8 cellular contexts compared by ENCODE assay signal in the genomic region with DNA sequence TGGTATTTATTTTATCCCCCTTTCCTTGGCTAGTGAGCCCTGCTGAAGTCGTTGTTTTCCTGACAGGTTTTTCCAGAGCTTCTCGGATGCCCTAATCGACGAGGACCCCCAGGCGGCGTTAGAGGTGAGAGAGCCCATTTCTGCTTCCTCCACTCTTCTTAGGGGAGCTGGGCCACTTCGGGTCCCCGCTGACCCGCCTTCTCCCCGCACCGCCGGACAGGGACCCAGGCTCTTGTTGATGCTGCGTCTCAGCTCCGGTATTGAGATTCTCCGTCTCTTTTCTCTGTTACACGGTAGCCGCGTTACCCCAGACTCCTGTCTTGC. TPM values are rescaled to one million over a fixed set of nuclear protein-coding genes. Genes with fewer than 3 reads are reported as not detected.
A peak's percentile ranks its signal among the peaks of the same experiment; 100 is the strongest.
DNase-seq lines count a peak whose midpoint lies in the region; ATAC-seq and TF ChIP-seq lines count a peak whose summit lies in the region.

No MANE protein-coding gene starts in this region.

- no peak for TF ChIP-seq POLR2A in stomach (IDR thresholded peaks at IDR 0.05)

- peaks cover 0 to 20% (median 18%) of the 10 kb centered on the region in 4 donors for H3K36me3 ChIP-seq in stomach

- H3K9me3 Mint-ChIP-seq in activated naive CD8-positive, alpha-beta T cell treated with anti-CD3 and anti-CD28 coated beads, Interleukin-2, amount 50 U/mL, for 24 hours: no peaks in the 10 kb centered on the region
- no peaks in the 10 kb centered on the region for H3K9me3 Mint-ChIP-seq in activated T-helper 2 cell treated with anti-CD3 and anti-CD28 coated beads, Interferon-gamma antibody, Interleukin-2, Interleukin-4, amounts not matched to agents 10 μg/mL and 5 μg/mL and 100 μg/mL, durations not matched to agents 14 hours and 24 hours and 36 hours

- intact Hi-C loops in stomach (cut with DNase I; ENCODE audit: low total_unique reads): no loop called here
- intact Hi-C loops in activated T-helper 2 cell treated with anti-CD3 and anti-CD28 coated beads, Interferon-gamma antibody, Interleukin-2, Interleukin-4, amounts not matched to agents 10 μg/mL and 5 μg/mL and 100 μg/mL, durations not matched to agents 14 hours and 24 hours and 36 hours (cut with micrococcal nuclease): loop anchor here (1.0 to 5.0 kb wide), 5 partner anchors 36 to 1201 kb away; a partner anchor contains a TSS

- ATAC-seq in GM19035 (IDR thresholded peaks at IDR 0.05; ENCODE audit: unreplicated experiment) (peak; percentile 42), HG03103 (IDR thresholded peaks at IDR 0.05; ENCODE audit: low read depth, unreplicated experiment) (peak; percentile 24)
- ATAC-seq in activated naive CD8-positive, alpha-beta T cell treated with anti-CD3 and anti-CD28 coated beads, Interleukin-2, amount 50 U/mL, for 24 hours: peak; percentile 16

- H3K4me3 ChIP-seq in AG04450 (ENCODE audit: low read depth, low read length): peak overlapping the region; percentile 98
- peak overlapping the region; percentile 80 for H3K4me3 ChIP-seq in iPS-18c (ENCODE audit: insufficient read depth, low read depth, low read length)
- H3K4me3 ChIP-seq in stomach: peak overlapping the region; percentile 56 to 82 (median 76)

- no peaks in the 10 kb centered on the region for H3K27me3 Mint-ChIP-seq in activated naive CD8-positive, alpha-beta T cell treated with anti-CD3 and anti-CD28 coated beads, Interleukin-2, amount 50 U/mL, for 24 hours
- H3K27me3 Mint-ChIP-seq in activated T-helper 2 cell treated with anti-CD3 and anti-CD28 coated beads, Interferon-gamma antibody, Interleukin-2, Interleukin-4, amounts not matched to agents 10 μg/mL and 5 μg/mL and 100 μg/mL, durations not matched to agents 14 hours and 24 hours and 36 hours (ENCODE audit: low read depth): no peaks in the 10 kb centered on the region

- no peaks in the 10 kb centered on the region; the same call in 1 of the 2 replicates for H3K9me3 ChIP-seq in AG04450 (ENCODE audit: control insufficient read depth, insufficient read depth, low read length)
- no peaks in the 10 kb centered on the region for H3K9me3 ChIP-seq in iPS-18c (ENCODE audit: control insufficient read depth, insufficient read depth, low read length)
- no peaks in the 10 kb centered on the region for H3K9me3 ChIP-seq in stomach

- no peak overlapping the region for H3K27ac Mint-ChIP-seq in activated naive CD8-positive, alpha-beta T cell treated with anti-CD3 and anti-CD28 coated beads, Interleukin-2, amount 50 U/mL, for 24 hours
- H3K27ac Mint-ChIP-seq in activated T-helper 2 cell treated with anti-CD3 and anti-CD28 coated beads, Interferon-gamma antibody, Interleukin-2, Interleukin-4, amounts not matched to agents 10 μg/mL and 5 μg/mL and 100 μg/mL, durations not matched to agents 14 hours and 24 hours and 36 hours: no peak overlapping the region

- CTCF ChIA-PET in AG04450 (lab: Charles Lee): interaction anchor here (0.7 to 4.0 kb wide), 16 partner anchors 11 to 315 kb away, joined by 3 to 40 read pairs (median 4); no protein-coding TSS in a partner anchor

- H3K27ac ChIP-seq in AG04450 (ENCODE audit: low read depth, low read length): peak overlapping the region; percentile 100
- H3K27ac ChIP-seq in stomach: peak overlapping the region; percentile 91 to 98 (median 97)

- TF ChIP-seq CTCF in AG04450 (IDR thresholded peaks at IDR 0.05; ENCODE audit: low read depth, low read length): no peak
- TF ChIP-seq CTCF in stomach (IDR thresholded peaks at IDR 0.05): peak in 1 of 7 experiments; percentile 5

- DNase-seq in AG04450 (ENCODE audit: low read depth, low spot score) (no peak), stomach (no peak), globus pallidus (ENCODE audit: low spot score) (no peak)
- no peak for DNase-seq in activated naive CD8-positive, alpha-beta T cell treated with anti-CD3 and anti-CD28 coated beads, Interleukin-2, amount 50 U/mL, for 24 hours
- no peak for DNase-seq in activated T-helper 2 cell treated with anti-CD3 and anti-CD28 coated beads, Interferon-gamma antibody, Interleukin-2, Interleukin-4, amounts not matched to agents 10 μg/mL and 5 μg/mL and 100 μg/mL, durations not matched to agents 14 hours and 24 hours and 36 hours (ENCODE audit: low spot score)

- peaks cover 13 to 51% (median 36%) of the 10 kb centered on the region in 4 donors for H3K4me1 ChIP-seq in stomach

- POLR2A ChIA-PET in AG04450 (lab: Yijun Ruan, JAX): interaction anchor here (0.6 to 2.2 kb wide), 9 partner anchors 12 to 641 kb away, joined by 3 to 26 read pairs (median 4); a partner anchor contains a TSS

- H3K27me3 ChIP-seq in AG04450 (ENCODE audit: control insufficient read depth, insufficient read depth, low read length) (no peaks in the 10 kb centered on the region), stomach (no peaks in the 10 kb centered on the region)

- H3K4me1 Mint-ChIP-seq in activated naive CD8-positive, alpha-beta T cell treated with anti-CD3 and anti-CD28 coated beads, Interleukin-2, amount 50 U/mL, for 24 hours: peaks cover 11% of the 10 kb centered on the region
- H3K4me1 Mint-ChIP-seq in activated T-helper 2 cell treated with anti-CD3 and anti-CD28 coated beads, Interferon-gamma antibody, Interleukin-2, Interleukin-4, amounts not matched to agents 10 μg/mL and 5 μg/mL and 100 μg/mL, durations not matched to agents 14 hours and 24 hours and 36 hours (ENCODE audit: low read depth): peaks cover 14% of the 10 kb centered on the region

- 0 to 1% (median 0%) methylated on average over 17 to 18 of the region's 18 CpGs for WGBS in stomach, 5 donors

- H3K36me3 Mint-ChIP-seq in activated naive CD8-positive, alpha-beta T cell treated with anti-CD3 and anti-CD28 coated beads, Interleukin-2, amount 50 U/mL, for 24 hours (ENCODE audit: low read depth): peaks cover 14% of the 10 kb centered on the region
- H3K36me3 Mint-ChIP-seq in activated T-helper 2 cell treated with anti-CD3 and anti-CD28 coated beads, Interferon-gamma antibody, Interleukin-2, Interleukin-4, amounts not matched to agents 10 μg/mL and 5 μg/mL and 100 μg/mL, durations not matched to agents 14 hours and 24 hours and 36 hours (ENCODE audit: low read depth): peaks cover 29% of the 10 kb centered on the region

- H3K4me3 Mint-ChIP-seq in activated naive CD8-positive, alpha-beta T cell treated with anti-CD3 and anti-CD28 coated beads, Interleukin-2, amount 50 U/mL, for 24 hours: no peak overlapping the region
- no peak overlapping the region for H3K4me3 Mint-ChIP-seq in activated T-helper 2 cell treated with anti-CD3 and anti-CD28 coated beads, Interferon-gamma antibody, Interleukin-2, Interleukin-4, amounts not matched to agents 10 μg/mL and 5 μg/mL and 100 μg/mL, durations not matched to agents 14 hours and 24 hours and 36 hours (ENCODE audit: low read depth)

- no peak for TF ChIP-seq EP300 in stomach (IDR thresholded peaks at IDR 0.05)

RNA-seq across cellular contexts. Expression of a gene that starts 0.3 kb away (rescaled TPM):
- polyA plus RNA-seq in AG04450 (2011; rRNA removed) (44.9 and 64.8 TPM in 2 replicates), stomach (10 to 100 TPM; 33.9 to 44.6 (median 36.0) TPM)
- polyA minus RNA-seq in AG04450 (2011; rRNA and poly(A)+ RNA removed): 36.7 and 37.7 TPM in 2 replicates
- total RNA-seq in stomach: 10 to 100 TPM in 4 of 5 donors, 1 to 10 TPM in 1; 7.0 to 44.6 (median 23.0) TPM
- total RNA-seq in activated T-helper 2 cell treated with anti-CD3 and anti-CD28 coated beads, Interferon-gamma antibody, Interleukin-2, Interleukin-4, amounts not matched to agents 10 μg/mL and 5 μg/mL and 100 μg/mL, durations not matched to agents 14 hours and 24 hours and 36 hours: 66.5 and 72.3 TPM in 2 replicates

RNA-seq across cellular contexts. Expression of a gene that starts 10.7 kb away (rescaled TPM):
- polyA plus RNA-seq in AG04450 (2011; rRNA removed) (9.7 and 11.6 TPM in 2 replicates), stomach (1 to 10 TPM; 4.0 to 9.7 (median 6.3) TPM)
- polyA minus RNA-seq in AG04450 (2011; rRNA and poly(A)+ RNA removed): 4.3 and 5.6 TPM in 2 replicates
- total RNA-seq in stomach: 10 to 100 TPM in 1 of 5 donors, 1 to 10 TPM in 2, not detected in 2; 2.9 to 49.6 (median 5.0) TPM
- 8.4 and 9.3 TPM in 2 replicates for total RNA-seq in activated T-helper 2 cell treated with anti-CD3 and anti-CD28 coated beads, Interferon-gamma antibody, Interleukin-2, Interleukin-4, amounts not matched to agents 10 μg/mL and 5 μg/mL and 100 μg/mL, durations not matched to agents 14 hours and 24 hours and 36 hours
